15 cellular contexts compared by ENCODE assay signal in the genomic region with DNA sequence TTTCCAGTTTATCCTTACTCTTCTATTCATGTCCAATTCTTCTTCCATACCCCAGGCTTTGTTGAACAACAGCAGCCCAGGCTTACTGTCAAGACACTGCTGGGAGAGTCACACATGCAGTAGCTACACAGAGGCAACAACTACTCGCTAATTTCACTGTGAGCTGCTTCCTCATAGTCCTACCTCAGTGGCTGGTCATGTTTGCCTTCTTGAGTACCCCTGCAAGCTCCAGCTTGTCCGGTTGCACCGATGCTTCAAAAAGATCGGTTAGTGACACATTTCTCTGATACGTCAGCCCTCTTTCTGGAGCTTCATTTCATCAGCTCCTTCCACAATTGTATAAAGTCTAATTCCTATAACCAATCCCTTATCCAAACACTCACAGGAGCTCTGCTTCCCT.
"Had no signal": no experiment of that assay in that cellular context is flagged by ENCODE, and none has a peak within 500 bp of the region (broad histone marks: within the 10 kb centered on the region; RNA-seq: fewer than 3 reads in every experiment).

No MANE protein-coding gene starts in this region.

- H3K9me3 ChIP-seq: pancreas, suprapubic skin had no signal

- H3K4me1 ChIP-seq: left ventricle myocardium inferior, pancreas, suprapubic skin had no signal

- H3K27me3 ChIP-seq: pancreas had no signal

- ATAC-seq: activated T-helper 17 cell treated with anti-CD3 and anti-CD28 coated beads, Interleukin-2, amount 50 U/mL, for 72 hours; effector memory CD8-positive, alpha-beta T cell; pancreas; stimulated activated naive CD8-positive, alpha-beta T cell treated with anti-CD3 and anti-CD28 coated beads, Interleukin-15, Interleukin-2, amounts not matched to agents 100 U/mL and 50 U/mL, for 24 hours; T-helper 17 cell had no signal

- DNase-seq: activated CD4-positive, alpha-beta T cell treated with anti-CD3 and anti-CD28 coated beads, Interleukin-2, amount 10 ng/mL, durations not matched to agents 7 days and 5 days; activated CD4-positive, CD25-positive, alpha-beta regulatory T cell; activated CD8-positive, alpha-beta memory T cell treated with anti-CD3 and anti-CD28 coated beads for 24 hours; activated naive CD4-positive, alpha-beta T cell treated with anti-CD3 and anti-CD28 coated beads, Interleukin-2, amount 10 ng/mL, durations not matched to agents 7 days and 5 days; effector memory CD8-positive, alpha-beta T cell; erythroblast; left ventricle myocardium inferior; pancreas; stimulated activated CD4-positive, alpha-beta T cell treated with anti-CD3 and anti-CD28 coated beads, Interleukin-12 subunit alpha, Interleukin-12 subunit beta, amount 100 ng/mL, for 4 hours; stimulated activated CD4-positive, alpha-beta T cell treated with anti-CD3 and anti-CD28 coated beads, Interleukin-4, amount 100 ng/mL, for 1 hour; stimulated activated CD8-positive, alpha-beta memory T cell treated with anti-CD3 and anti-CD28 coated beads, Interleukin-4, amount 100 ng/mL, for 48 hours; stimulated activated naive CD8-positive, alpha-beta T cell treated with anti-CD3 and anti-CD28 coated beads, Interleukin-15, Interleukin-2, amounts not matched to agents 100 U/mL and 50 U/mL, for 24 hours; T-helper 17 cell had no signal

- H3K4me3 ChIP-seq: left ventricle myocardium inferior, pancreas, suprapubic skin had no signal

- H3K36me3 ChIP-seq: left ventricle myocardium inferior, pancreas, suprapubic skin had no signal
